31 cellular contexts compared by ENCODE assay signal in the genomic region with DNA sequence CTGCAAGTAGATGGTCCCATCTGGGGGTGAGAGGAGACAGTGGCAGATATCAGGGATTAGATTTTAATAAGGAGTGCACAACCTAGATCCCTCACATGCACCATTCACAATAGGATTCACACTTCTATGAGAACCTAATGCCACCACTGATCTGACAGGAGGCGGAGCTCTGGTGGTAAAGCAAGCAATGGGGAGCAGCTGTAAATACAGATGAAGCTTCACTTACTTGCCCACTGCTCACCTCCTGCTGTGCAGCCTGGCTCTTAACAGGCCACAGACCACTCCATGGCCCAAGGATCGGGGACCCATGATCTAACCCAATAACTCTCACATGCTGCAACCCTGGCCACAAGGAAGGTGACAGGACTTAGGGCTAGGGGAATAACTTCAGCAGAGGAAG.
"Had no signal": no experiment of that assay in that cellular context is flagged by ENCODE, and none has a peak within 500 bp of the region (broad histone marks: within the 10 kb centered on the region; RNA-seq: fewer than 3 reads in every experiment).

No MANE protein-coding gene starts in this region.

- H3K27me3 ChIP-seq: ascending aorta, breast epithelium, esophagus muscularis mucosa, foreskin keratinocyte, gastrocnemius medialis, hepatocyte had no signal

- H3K4me3 Mint-ChIP-seq: activated CD4-positive, alpha-beta memory T cell treated with anti-CD3 and anti-CD28 coated beads for 36 hours; activated CD8-positive, alpha-beta memory T cell treated with anti-CD3 and anti-CD28 coated beads, Interleukin-2, amount 10 ng/mL, durations not matched to agents 7 days and 5 days; activated CD8-positive, alpha-beta T cell treated with anti-CD3 and anti-CD28 coated beads, Interleukin-2, amount 10 ng/mL, durations not matched to agents 7 days and 5 days; activated naive CD4-positive, alpha-beta T cell treated with anti-CD3 and anti-CD28 coated beads, Interleukin-2, amount 10 ng/mL, durations not matched to agents 7 days and 5 days; activated naive CD8-positive, alpha-beta T cell treated with anti-CD3 and anti-CD28 coated beads, Interleukin-2, amount 10 ng/mL, durations not matched to agents 7 days and 5 days; activated T-cell treated with anti-CD3 and anti-CD28 coated beads, Interleukin-2, amount 50 U/mL, for 72 hours; brain; central memory CD8-positive, alpha-beta T cell; dendritic cell treated with granulocyte-macrophage colony-stimulating factor and Interleukin-4, amounts not matched to agents 40 ng/mL and 50 ng/mL, for 4 days; effector memory CD8-positive, alpha-beta T cell; WTC11 had no signal

- DNase-seq: activated CD4-positive, alpha-beta memory T cell treated with anti-CD3 and anti-CD28 coated beads for 36 hours; activated CD4-positive, alpha-beta T cell treated with anti-CD3 and anti-CD28 coated beads for 1 hour; activated CD4-positive, alpha-beta T cell treated with anti-CD3 and anti-CD28 coated beads for 48 hours; activated CD8-positive, alpha-beta memory T cell treated with anti-CD3 and anti-CD28 coated beads, Interleukin-2, amount 10 ng/mL, durations not matched to agents 7 days and 5 days; activated CD8-positive, alpha-beta memory T cell treated with anti-CD3 and anti-CD28 coated beads, Interleukin-2, amount 50 U/mL, for 4 hours; activated CD8-positive, alpha-beta T cell treated with anti-CD3 and anti-CD28 coated beads, Interleukin-2, amount 10 ng/mL, durations not matched to agents 7 days and 5 days; activated gamma-delta T cell; activated naive CD4-positive, alpha-beta T cell; activated naive CD4-positive, alpha-beta T cell treated with anti-CD3 and anti-CD28 coated beads, Interleukin-2, amount 10 ng/mL, durations not matched to agents 7 days and 5 days; activated naive CD8-positive, alpha-beta T cell treated with anti-CD3 and anti-CD28 coated beads, Interleukin-2, amount 10 ng/mL, durations not matched to agents 7 days and 5 days; activated T-cell treated with anti-CD3 and anti-CD28 coated beads, Interleukin-2, amount 50 U/mL, for 1 hour; activated T-cell treated with anti-CD3 and anti-CD28 coated beads, Interleukin-2, amount 50 U/mL, for 72 hours; effector CD4-positive, alpha-beta T cell; effector memory CD8-positive, alpha-beta T cell; erythroblast; foreskin keratinocyte; gastrocnemius medialis; glutamatergic neuron; heart right ventricle; T-helper 2 cell had no signal

- H3K36me3 Mint-ChIP-seq: activated CD4-positive, alpha-beta memory T cell treated with anti-CD3 and anti-CD28 coated beads for 36 hours; activated CD8-positive, alpha-beta memory T cell treated with anti-CD3 and anti-CD28 coated beads, Interleukin-2, amount 10 ng/mL, durations not matched to agents 7 days and 5 days; activated naive CD4-positive, alpha-beta T cell treated with anti-CD3 and anti-CD28 coated beads, Interleukin-2, amount 10 ng/mL, durations not matched to agents 7 days and 5 days; activated naive CD4-positive, alpha-beta T cell treated with anti-CD3 and anti-CD28 coated beads, Interleukin-2, amount 50 U/mL, for 72 hours; activated naive CD8-positive, alpha-beta T cell treated with anti-CD3 and anti-CD28 coated beads, Interleukin-2, amount 10 ng/mL, durations not matched to agents 7 days and 5 days; brain; WTC11 had no signal

- H3K4me1 Mint-ChIP-seq: activated CD8-positive, alpha-beta memory T cell treated with anti-CD3 and anti-CD28 coated beads, Interleukin-2, amount 10 ng/mL, durations not matched to agents 7 days and 5 days; activated naive CD4-positive, alpha-beta T cell treated with anti-CD3 and anti-CD28 coated beads, Interleukin-2, amount 10 ng/mL, durations not matched to agents 7 days and 5 days; brain; central memory CD8-positive, alpha-beta T cell had no signal

- H3K4me3 ChIP-seq: ascending aorta, breast epithelium, coronary artery, esophagus muscularis mucosa, gastrocnemius medialis, heart right ventricle, hepatocyte had no signal

- H3K27me3 Mint-ChIP-seq: activated CD4-positive, alpha-beta memory T cell treated with anti-CD3 and anti-CD28 coated beads for 36 hours; activated CD8-positive, alpha-beta memory T cell treated with anti-CD3 and anti-CD28 coated beads, Interleukin-2, amount 10 ng/mL, durations not matched to agents 7 days and 5 days; activated naive CD4-positive, alpha-beta T cell treated with anti-CD3 and anti-CD28 coated beads, Interleukin-2, amount 10 ng/mL, durations not matched to agents 7 days and 5 days; dendritic cell treated with granulocyte-macrophage colony-stimulating factor and Interleukin-4, amounts not matched to agents 40 ng/mL and 50 ng/mL, for 4 days had no signal

- H3K4me2 ChIP-seq: hepatocyte had no signal

- ATAC-seq: activated CD8-positive, alpha-beta memory T cell treated with anti-CD3 and anti-CD28 coated beads, Interleukin-2, amount 10 ng/mL, durations not matched to agents 7 days and 5 days; activated CD8-positive, alpha-beta T cell treated with anti-CD3 and anti-CD28 coated beads, Interleukin-2, amount 10 ng/mL, durations not matched to agents 7 days and 5 days; activated naive CD4-positive, alpha-beta T cell treated with anti-CD3 and anti-CD28 coated beads, Interleukin-2, amount 50 U/mL, for 72 hours; activated T-cell treated with anti-CD3 and anti-CD28 coated beads, Interleukin-2, amount 50 U/mL, for 72 hours; effector memory CD8-positive, alpha-beta T cell; foreskin keratinocyte; gastrocnemius medialis; heart right ventricle; WTC11 had no signal

- H3K9me3 Mint-ChIP-seq: activated CD4-positive, alpha-beta memory T cell treated with anti-CD3 and anti-CD28 coated beads for 36 hours; activated naive CD4-positive, alpha-beta T cell treated with anti-CD3 and anti-CD28 coated beads, Interleukin-2, amount 10 ng/mL, durations not matched to agents 7 days and 5 days; activated naive CD4-positive, alpha-beta T cell treated with anti-CD3 and anti-CD28 coated beads, Interleukin-2, amount 50 U/mL, for 72 hours; activated naive CD8-positive, alpha-beta T cell treated with anti-CD3 and anti-CD28 coated beads, Interleukin-2, amount 10 ng/mL, durations not matched to agents 7 days and 5 days; activated T-cell treated with anti-CD3 and anti-CD28 coated beads, Interleukin-2, amount 50 U/mL, for 72 hours; central memory CD8-positive, alpha-beta T cell; dendritic cell treated with granulocyte-macrophage colony-stimulating factor and Interleukin-4, amounts not matched to agents 40 ng/mL and 50 ng/mL, for 4 days; effector memory CD8-positive, alpha-beta T cell had no signal

- H2AFZ ChIP-seq: hepatocyte had no signal

- H3K9me3 ChIP-seq: breast epithelium, esophagus muscularis mucosa, gastrocnemius medialis, heart right ventricle had no signal

- H3K27ac ChIP-seq: ascending aorta, breast epithelium, coronary artery, esophagus muscularis mucosa, foreskin keratinocyte, gastrocnemius medialis, heart right ventricle, hepatocyte, VCaP had no signal

- H3K36me3 ChIP-seq: ascending aorta, breast epithelium, esophagus muscularis mucosa, gastrocnemius medialis, heart right ventricle had no signal

- H3K4me1 ChIP-seq: ascending aorta, breast epithelium, esophagus muscularis mucosa, foreskin keratinocyte, gastrocnemius medialis, heart right ventricle had no signal

- H3K27ac Mint-ChIP-seq: activated CD4-positive, alpha-beta memory T cell treated with anti-CD3 and anti-CD28 coated beads for 36 hours; activated CD8-positive, alpha-beta memory T cell treated with anti-CD3 and anti-CD28 coated beads, Interleukin-2, amount 10 ng/mL, durations not matched to agents 7 days and 5 days; activated CD8-positive, alpha-beta T cell treated with anti-CD3 and anti-CD28 coated beads, Interleukin-2, amount 10 ng/mL, durations not matched to agents 7 days and 5 days; activated naive CD4-positive, alpha-beta T cell treated with anti-CD3 and anti-CD28 coated beads, Interleukin-2, amount 10 ng/mL, durations not matched to agents 7 days and 5 days; activated naive CD4-positive, alpha-beta T cell treated with anti-CD3 and anti-CD28 coated beads, Interleukin-2, amount 50 U/mL, for 72 hours; activated naive CD8-positive, alpha-beta T cell treated with anti-CD3 and anti-CD28 coated beads, Interleukin-2, amount 10 ng/mL, durations not matched to agents 7 days and 5 days; activated T-cell treated with anti-CD3 and anti-CD28 coated beads, Interleukin-2, amount 50 U/mL, for 72 hours; brain; dendritic cell treated with granulocyte-macrophage colony-stimulating factor and Interleukin-4, amounts not matched to agents 40 ng/mL and 50 ng/mL, for 4 days; effector memory CD8-positive, alpha-beta T cell; WTC11 had no signal

- H3K79me2 ChIP-seq: hepatocyte had no signal
